Comparison of ENCODE assay signal across 8 cellular contexts in the genomic region with DNA sequence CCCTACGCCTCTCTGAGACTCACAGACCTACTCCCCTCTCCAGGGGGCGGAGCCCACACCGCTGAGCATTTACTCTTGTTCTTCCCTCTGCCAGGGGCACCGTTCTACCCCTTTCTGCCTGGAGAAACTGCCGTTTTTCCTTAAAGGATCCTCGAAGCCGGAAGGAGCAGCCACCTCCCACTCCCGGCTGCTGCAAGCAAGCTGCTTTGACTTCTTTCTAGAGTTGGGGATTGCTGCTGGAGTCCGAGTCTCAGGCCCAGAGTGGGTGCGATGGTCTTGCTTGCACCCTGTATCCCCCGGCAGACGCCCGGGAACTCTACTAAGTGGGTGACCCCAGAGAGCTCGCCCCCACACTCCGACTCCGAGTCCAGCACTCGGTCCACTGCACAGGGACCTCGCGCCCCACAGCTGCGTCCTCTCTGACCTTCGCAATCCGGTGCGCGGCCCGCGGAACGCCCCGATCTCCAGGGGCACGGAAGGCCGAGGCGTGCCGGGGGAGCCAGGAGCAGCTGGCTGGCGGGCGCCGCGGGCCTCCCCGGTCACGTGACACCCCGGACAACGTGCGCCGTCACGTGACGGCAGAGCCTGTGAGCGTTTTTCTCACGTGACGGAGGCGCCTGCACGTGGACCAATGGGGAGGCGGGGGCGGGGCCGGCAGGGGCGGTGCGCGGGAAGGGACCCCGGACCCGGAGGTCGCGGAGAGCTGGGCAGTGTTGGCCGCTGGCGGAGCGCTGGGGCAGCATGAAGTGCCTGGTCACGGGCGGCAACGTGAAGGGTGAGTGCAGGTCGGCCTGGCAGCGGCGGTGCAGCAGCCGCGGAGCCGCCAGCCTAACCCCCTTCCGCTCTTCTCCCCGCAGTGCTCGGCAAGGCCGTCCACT. TPM values are rescaled to one million over a fixed set of nuclear protein-coding genes. Genes with fewer than 3 reads are reported as not detected.
DNase-seq lines count a peak whose midpoint lies in the region; ATAC-seq and TF ChIP-seq lines count a peak whose summit lies in the region.

A gene (plus strand): TSS at position 683 of the 878 bp plus-strand sequence. CDS start 59 bp downstream, at position 742.

- peak within 1 kb of the TSS; percentile 62 for H2BK120ac ChIP-seq in trophoblast cell (ENCODE audit: insufficient read depth, low read length, poor library complexity)

- peak within 1 kb of the TSS; percentile 54 for H3K18ac ChIP-seq in trophoblast cell (ENCODE audit: low read length)

- peak within 1 kb of the TSS; percentile 70 for H3K14ac ChIP-seq in trophoblast cell (ENCODE audit: low read length)

- TF ChIP-seq EP300 in tibial nerve (IDR thresholded peaks at IDR 0.05) = peak; percentile 89 to 94

- H3K4me3 ChIP-seq in cardiac muscle cell (peak within 1 kb of the TSS; percentile 55), trophoblast cell (ENCODE audit: low read depth, low read length) (peak within 1 kb of the TSS; percentile 89), tibial nerve (peak within 1 kb of the TSS; percentile 55 to 94 (median 88))

- peaks cover 6% of the 10 kb centered on the region for H3K4me1 ChIP-seq in cardiac muscle cell (ENCODE audit: low read depth)
- H3K4me1 ChIP-seq in trophoblast cell (ENCODE audit: control insufficient read depth in 1 of 2, insufficient read depth in 2 of 2, low read length in 2 of 2) = peaks cover 9 to 10% of the 10 kb centered on the region in 2 experiments
- H3K4me1 ChIP-seq in tibial nerve = peaks cover 0 to 35% (median 14%) of the 10 kb centered on the region in 4 donors

- H2AK5ac ChIP-seq in trophoblast cell (ENCODE audit: low read length) = peak within 1 kb of the TSS; percentile 3

- no peaks in the 10 kb centered on the region for H3K27me3 ChIP-seq in cardiac muscle cell
- no peaks in the 10 kb centered on the region for H3K27me3 ChIP-seq in trophoblast cell (ENCODE audit: insufficient read depth, low read length)
- H3K27me3 ChIP-seq in tibial nerve = no peaks in the 10 kb centered on the region

- H3K79me1 ChIP-seq in trophoblast cell (ENCODE audit: low read length) = peaks cover 7% of the 10 kb centered on the region

- H4K12ac ChIP-seq in trophoblast cell (ENCODE audit: low read depth, low read length) = peak within 1 kb of the TSS; percentile 71

- H3K27ac ChIP-seq in cardiac muscle cell (peak within 1 kb of the TSS; percentile 94), trophoblast cell (ENCODE audit: low read depth, low read length) (peak within 1 kb of the TSS; percentile 18), tibial nerve (peak within 1 kb of the TSS; percentile 18 to 90 (median 81))

- WGBS in trophoblast cell (ENCODE audit: extremely low coverage, insufficient coverage, insufficient read length) = no CpG with 5 or more reads among the region's 75 CpGs
- 1 to 3% methylated on average over 26 to 38 of the region's 75 CpGs for WGBS in tibial nerve, 2 donors

- no peaks in the 10 kb centered on the region for H3K36me3 ChIP-seq in cardiac muscle cell
- peaks cover 18 to 22% of the 10 kb centered on the region in 2 experiments for H3K36me3 ChIP-seq in trophoblast cell (ENCODE audit: control insufficient read depth in 1 of 2, insufficient read depth in 2 of 2, low read length in 2 of 2)
- H3K36me3 ChIP-seq in tibial nerve = peaks cover 0 to 32% (median 0%) of the 10 kb centered on the region in 3 donors

- peak within 1 kb of the TSS; percentile 59 for H2BK5ac ChIP-seq in trophoblast cell (ENCODE audit: low read depth, low read length, poor library complexity)

- H3K23ac ChIP-seq in trophoblast cell (ENCODE audit: low read length) = no peak within 1 kb of the TSS

- peak within 1 kb of the TSS; percentile 84 for H4K8ac ChIP-seq in trophoblast cell (ENCODE audit: low read depth, low read length)

- TF ChIP-seq CTCF in cardiac muscle cell (IDR thresholded peaks at IDR 0.05; ENCODE audit: low read depth, low read length) (no peak), tibial nerve (IDR thresholded peaks at IDR 0.05) (peak in 2 of 5 experiments; percentile 31 to 34)

- peaks cover 6% of the 10 kb centered on the region for H3K79me2 ChIP-seq in trophoblast cell (ENCODE audit: control insufficient read depth, insufficient read depth, low read length, poor library complexity)

- TF ChIP-seq POLR2A in tibial nerve (IDR thresholded peaks at IDR 0.05) = peak; percentile 35 to 53

- H4K91ac ChIP-seq in trophoblast cell (ENCODE audit: low read depth, low read length) = peak within 1 kb of the TSS; percentile 86

- no peaks in the 10 kb centered on the region for H3K9me3 ChIP-seq in cardiac muscle cell (ENCODE audit: low read depth)
- H3K9me3 ChIP-seq in trophoblast cell (ENCODE audit: insufficient read depth, low read depth, low read length) = no peaks in the 10 kb centered on the region
- no peaks in the 10 kb centered on the region for H3K9me3 ChIP-seq in tibial nerve

- peak within 1 kb of the TSS; percentile 71 for H2AFZ ChIP-seq in trophoblast cell (ENCODE audit: insufficient read depth, low read length, poor library complexity)

- DNase-seq in GF-D8 (lab: John Stamatoyannopoulos, UW) (peak; percentile 81), NCI-H1417 (lab: John Stamatoyannopoulos, UW) (peak; percentile 97 to 98 (median 97)), SW480 (ENCODE audit: low spot score) (peak; percentile 93), cardiac muscle cell (ENCODE audit: low read depth in 1 of 2, low spot score in 1 of 2) (peak; percentile 95 to 98), trophoblast cell (peak; percentile 92 to 96), tibial nerve (ENCODE audit: low spot score in 2 of 2) (peak; percentile 93 to 96)
- peak; percentile 84 for DNase-seq in activated naive CD8-positive, alpha-beta T cell treated with anti-CD3 and anti-CD28 coated beads, Interleukin-2, amount 50 U/mL, for 16 hours (ENCODE audit: low read depth, low spot score)

- H3K4ac ChIP-seq in trophoblast cell (ENCODE audit: low read depth, low read length) = peak within 1 kb of the TSS; percentile 30

- peak; percentile 49 for ATAC-seq in HG02610 (IDR thresholded peaks at IDR 0.05; ENCODE audit: unreplicated experiment)

- H2BK12ac ChIP-seq in trophoblast cell (ENCODE audit: low read length) = no peak within 1 kb of the TSS

- H3K4me2 ChIP-seq in trophoblast cell (ENCODE audit: low read length) = peak within 1 kb of the TSS; percentile 92

- peak within 1 kb of the TSS; percentile 84 for H3K9ac ChIP-seq in trophoblast cell (ENCODE audit: low read length)

RNA-seq across cellular contexts. Expression of the gene that starts here (rescaled TPM):
- total RNA-seq in cardiac muscle cell (24.4 and 27.5 TPM in 2 replicates), tibial nerve (10 to 100 TPM; 22.7 to 39.0 (median 36.4) TPM)
- 22.2 and 25.2 TPM in 2 replicates for polyA plus RNA-seq in cardiac muscle cell
- polyA plus RNA-seq in trophoblast cell (2013) = 13.2 and 14.2 TPM in 2 replicates

Comparison
In these comparisons a context has a peak if more than half of its experiments do, and no peak if none do; other contexts are left out.
1. Peak in every context shown above with its lines: DNase-seq, ATAC-seq, H3K4me3 ChIP-seq and H3K27ac ChIP-seq.
2. H3K27ac ChIP-seq: peak in every context shown above with its lines; median percentile 94 in cardiac muscle cell; 81 in tibial nerve; 18 in trophoblast cell.